8 cellular contexts compared by ENCODE assay signal in the genomic region with DNA sequence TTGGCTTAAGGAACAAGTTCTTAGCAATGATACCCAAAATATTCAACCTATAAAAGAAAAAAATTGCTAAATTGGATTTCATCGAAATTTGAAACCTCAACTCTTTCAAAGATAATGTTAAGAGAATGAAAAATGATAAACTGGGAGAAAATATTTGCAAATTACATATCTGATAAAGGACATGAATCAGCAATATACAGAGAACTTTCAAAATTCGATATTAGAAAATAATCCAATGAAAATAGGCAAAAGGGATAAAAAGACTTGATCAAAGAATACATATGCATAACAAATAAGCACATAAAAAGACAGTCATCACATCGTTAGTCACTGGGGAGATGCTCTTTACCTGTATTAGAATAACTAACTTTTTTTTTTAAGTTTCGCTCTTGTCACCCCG.
"Had no signal": no experiment of that assay in that cellular context is flagged by ENCODE, and none has a peak within 500 bp of the region (broad histone marks: within the 10 kb centered on the region; RNA-seq: fewer than 3 reads in every experiment).

No MANE protein-coding gene starts in this region.

- H3K9me3 Mint-ChIP-seq: HFFc6 had no signal

- H3K36me3 ChIP-seq: HAP-1 had no signal

- FAIRE-seq: HTR-8/SVneo had no signal

- DNase-seq: GOT3, H7, HFFc6, KG1 had no signal

- H3K4me1 ChIP-seq: HAP-1 had no signal

- H3K4me3 ChIP-seq: HAP-1 had no signal

- ATAC-seq: HCT116 had no signal

- H3K4me3 Mint-ChIP-seq: HFFc6, IgD-negative memory B cell had no signal

- H3K27ac Mint-ChIP-seq: HFFc6, IgD-negative memory B cell had no signal

- H3K9me3 ChIP-seq: HAP-1 had no signal
